In the genomic region with DNA sequence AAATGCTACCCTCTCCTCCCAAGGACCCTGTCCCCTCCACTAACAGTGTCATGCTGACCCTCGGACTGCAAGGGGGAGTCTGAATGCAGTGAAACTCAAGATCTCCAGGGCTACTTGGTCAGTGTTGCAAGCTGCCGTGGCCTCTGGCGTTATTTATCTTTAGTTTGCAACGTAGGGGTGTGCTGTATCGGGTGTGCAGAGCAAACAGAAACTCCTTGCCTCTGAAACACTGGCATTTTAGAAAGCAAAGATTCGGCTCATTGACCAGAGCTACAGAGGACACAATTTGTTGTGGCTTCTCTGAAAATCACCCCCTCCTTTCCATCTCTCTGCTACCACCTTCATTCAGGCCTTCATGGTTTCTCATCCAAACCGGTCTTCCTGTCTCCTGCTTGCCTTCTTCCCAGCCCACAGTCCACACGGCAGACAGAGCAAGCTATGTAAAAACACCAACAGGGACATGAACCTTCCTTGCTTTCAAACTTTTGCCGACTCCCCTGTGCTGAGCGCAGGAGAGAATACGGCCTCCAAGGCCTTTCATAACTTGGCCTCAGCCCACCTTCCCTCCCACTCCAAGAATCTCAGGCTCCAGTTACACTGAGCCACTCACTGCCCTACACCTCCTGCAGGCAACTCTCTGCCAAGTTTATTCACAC, we compare ENCODE assay signal across 8 cellular contexts. TPM values are rescaled to one million over a fixed set of nuclear protein-coding genes. Genes with fewer than 3 reads are reported as not detected.
DNase-seq lines count a peak whose midpoint lies in the region; ATAC-seq, FAIRE-seq and TF ChIP-seq lines count a peak whose summit lies in the region.

No MANE protein-coding gene starts in this region.

- H3K9me3 ChIP-seq in HEK293 (ENCODE audit: control insufficient read depth, insufficient read depth, low read depth, low read length): no peaks in the 10 kb centered on the region

- no peaks in the 10 kb centered on the region for H3K27me3 ChIP-seq in bronchial epithelial cell (ENCODE audit: control insufficient read depth, insufficient read depth, low read length)

- peak overlapping the region; percentile 34; the same call in 1 of the 2 replicates for H3K27ac ChIP-seq in HEK293 (ENCODE audit: extremely low read depth, low read depth, low read length)
- peak overlapping the region in 16 of 21 experiments; percentile 6 to 70 (median 49) for H3K27ac ChIP-seq in skin epidermis

- DNase-seq in bronchial epithelial cell (ENCODE audit: low read depth) (peak; percentile 35), left kidney (ENCODE audit: low read depth, low spot score) (peak; percentile 97), ACHN (no peak), NCI-H1694 treated with DMSO at 0.1 percent for 48 hours (lab: John Stamatoyannopoulos, UW) (no peak)
- DNase-seq in stimulated activated CD4-positive, alpha-beta T cell treated with anti-CD3 and anti-CD28 coated beads, Interleukin-12 subunit alpha, Interleukin-12 subunit beta, amount 100 ng/mL, for 4 hours: no peak

- FAIRE-seq in bronchial epithelial cell (lab: Jason Lieb, UNC): no peak

- in situ Hi-C loops in ACHN (cut with HindIII; ENCODE audit: low pct_ligation_motif_present, low pct_unique_long_range_greater_than_20kb, low sequenced_read_pairs): loop anchor here (25.0 kb wide), 1 partner anchor 372 kb away; no protein-coding TSS in a partner anchor

- no peak for ATAC-seq in HG02571 (IDR thresholded peaks at IDR 0.05; ENCODE audit: unreplicated experiment)

- CTCF ChIA-PET in HEK293 (lab: Yijun Ruan, JAX): interaction anchor here (0.6 to 4.3 kb wide), 14 partner anchors 9 to 480 kb away, joined by 3 to 35 read pairs (median 5); a partner anchor contains a TSS

- H3K36me3 ChIP-seq in HEK293 (ENCODE audit: control insufficient read depth in 2 of 2, insufficient read depth in 1 of 2, low read length in 2 of 2) (no peaks in the 10 kb centered on the region), bronchial epithelial cell (ENCODE audit: control insufficient read depth, insufficient read depth, low read length) (no peaks in the 10 kb centered on the region)

- TF ChIP-seq CTCF in HEK293 (tag by site-specific recombination; IDR thresholded peaks at IDR 0.05) (no peak), bronchial epithelial cell (IDR thresholded peaks at IDR 0.05; ENCODE audit: insufficient read depth, low read length, severe bottlenecking) (no peak)

- H3K4me3 ChIP-seq in HEK293 (ENCODE audit: low read depth, low read length): no peak overlapping the region
- no peak overlapping the region for H3K4me3 ChIP-seq in bronchial epithelial cell (ENCODE audit: low read depth, low read length)
- no peak overlapping the region for H3K4me3 ChIP-seq in skin epidermis

- H3K4me1 ChIP-seq in HEK293 (ENCODE audit: control insufficient read depth, insufficient read depth, low read length): peaks cover 3% of the 10 kb centered on the region; the same call in 1 of the 2 replicates

- POLR2A ChIA-PET in HEK293 (lab: Yijun Ruan, JAX): interaction anchor here (2.7 kb wide), 1 partner anchor 15 kb away, joined by 12 read pairs; a partner anchor contains a TSS

TF ChIP-seq in HEK293, 187 proteins besides CTCF, POLR2A, EP300 and RAD21:
- TF ChIP-seq, protein P1, sequence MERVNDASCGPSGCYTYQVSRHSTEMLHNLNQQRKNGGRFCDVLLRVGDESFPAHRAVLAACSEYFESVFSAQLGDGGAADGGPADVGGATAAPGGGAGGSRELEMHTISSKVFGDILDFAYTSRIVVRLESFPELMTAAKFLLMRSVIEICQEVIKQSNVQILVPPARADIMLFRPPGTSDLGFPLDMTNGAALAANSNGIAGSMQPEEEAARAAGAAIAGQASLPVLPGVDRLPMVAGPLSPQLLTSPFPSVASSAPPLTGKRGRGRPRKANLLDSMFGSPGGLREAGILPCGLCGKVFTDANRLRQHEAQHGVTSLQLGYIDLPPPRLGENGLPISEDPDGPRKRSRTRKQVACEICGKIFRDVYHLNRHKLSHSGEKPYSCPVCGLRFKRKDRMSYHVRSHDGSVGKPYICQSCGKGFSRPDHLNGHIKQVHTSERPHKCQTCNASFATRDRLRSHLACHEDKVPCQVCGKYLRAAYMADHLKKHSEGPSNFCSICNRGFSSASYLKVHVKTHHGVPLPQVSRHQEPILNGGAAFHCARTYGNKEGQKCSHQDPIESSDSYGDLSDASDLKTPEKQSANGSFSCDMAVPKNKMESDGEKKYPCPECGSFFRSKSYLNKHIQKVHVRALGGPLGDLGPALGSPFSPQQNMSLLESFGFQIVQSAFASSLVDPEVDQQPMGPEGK (tag by site-specific recombination; IDR thresholded peaks at IDR 0.05): no peak
- TF ChIP-seq, protein P2, sequence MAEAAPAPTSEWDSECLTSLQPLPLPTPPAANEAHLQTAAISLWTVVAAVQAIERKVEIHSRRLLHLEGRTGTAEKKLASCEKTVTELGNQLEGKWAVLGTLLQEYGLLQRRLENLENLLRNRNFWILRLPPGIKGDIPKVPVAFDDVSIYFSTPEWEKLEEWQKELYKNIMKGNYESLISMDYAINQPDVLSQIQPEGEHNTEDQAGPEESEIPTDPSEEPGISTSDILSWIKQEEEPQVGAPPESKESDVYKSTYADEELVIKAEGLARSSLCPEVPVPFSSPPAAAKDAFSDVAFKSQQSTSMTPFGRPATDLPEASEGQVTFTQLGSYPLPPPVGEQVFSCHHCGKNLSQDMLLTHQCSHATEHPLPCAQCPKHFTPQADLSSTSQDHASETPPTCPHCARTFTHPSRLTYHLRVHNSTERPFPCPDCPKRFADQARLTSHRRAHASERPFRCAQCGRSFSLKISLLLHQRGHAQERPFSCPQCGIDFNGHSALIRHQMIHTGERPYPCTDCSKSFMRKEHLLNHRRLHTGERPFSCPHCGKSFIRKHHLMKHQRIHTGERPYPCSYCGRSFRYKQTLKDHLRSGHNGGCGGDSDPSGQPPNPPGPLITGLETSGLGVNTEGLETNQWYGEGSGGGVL (tag by site-specific recombination; IDR thresholded peaks at IDR 0.05): no peak
- TF ChIP-seq KLF1 (tag by site-specific recombination; IDR thresholded peaks at IDR 0.05) (0 out of 2 replicates have a peak, but pooled peaks have one; percentile 23), ZFHX2 (tag by site-specific recombination; conservative IDR thresholded peaks at IDR 0.05) (peak; percentile 82), TRIM28 (IDR thresholded peaks at IDR 0.05; ENCODE audit: borderline replicate concordance, low read length) (peak; percentile 54; the same call in 1 of the 2 replicates), EGR2 (tag by site-specific recombination; IDR thresholded peaks at IDR 0.05; ENCODE audit: low read depth) (peak; percentile 66), ZNF175 (tag by site-specific recombination; IDR thresholded peaks at IDR 0.05) (no peak)

RNA-seq across cellular contexts. Expression of a gene that starts 14.9 kb away (rescaled TPM):
- total RNA-seq in bronchial epithelial cell: 0.38 and 0.53 TPM in 2 replicates

Comparison
In these comparisons a context has a peak if more than half of its experiments do, and no peak if none do; other contexts are left out.
1. DNase-seq: peak in bronchial epithelial cell (single experiment) and left kidney (single experiment); none in stimulated activated CD4-positive, alpha-beta T cell treated with anti-CD3 and anti-CD28 coated beads, Interleukin-12 subunit alpha, Interleukin-12 subunit beta, amount 100 ng/mL, for 4 hours (single experiment), ACHN (single experiment) and NCI-H1694 treated with DMSO at 0.1 percent for 48 hours (single experiment).